10 cellular contexts compared by ENCODE assay signal in genomic region chr16:19698480-19699465, GRCh38. TPM values are rescaled to one million over a fixed set of nuclear protein-coding genes. Genes with fewer than 3 reads are reported as not detected.
DNase-seq lines count a peak whose midpoint lies in the region; ATAC-seq and TF ChIP-seq lines count a peak whose summit lies in the region.
"Had no signal": no experiment of that assay in that cellular context is flagged by ENCODE, and none has a peak within 500 bp of the region (broad histone marks: within the 10 kb centered on the region; RNA-seq: fewer than 3 reads in every experiment).

No MANE protein-coding gene starts in this region.

- peak overlapping the region; percentile 40 for H3K4me3 Mint-ChIP-seq in activated T-helper 17 cell treated with anti-CD3 and anti-CD28 coated beads, Interleukin-2, amount 50 U/mL, for 72 hours
- H3K4me3 Mint-ChIP-seq in stimulated activated naive CD8-positive, alpha-beta T cell treated with anti-CD3 and anti-CD28 coated beads, Interleukin-15, amount 100 ng/mL, for 72 hours, result no peak overlapping the region

- intact Hi-C loops in heart left ventricle (cut with DNase I), result loop anchor here in 5 of 10 donors (5.0 to 10.0 kb wide), 5 partner anchors 54 to 186 kb away; partner anchors contain the start of gene GPRC5B (in 2 of the 5)

- WGBS in heart left ventricle, 4 donors, result 71 to 81% (median 79%) methylated on average over 18 to 19 of the region's 19 CpGs

- H3K9me3 ChIP-seq in heart left ventricle, result no peaks in the 10 kb centered on the region

- H3K36me3 ChIP-seq in heart left ventricle, result peaks cover 0 to 56% (median 37%) of the 10 kb centered on the region in 9 donors

- H3K27ac Mint-ChIP-seq in activated T-helper 17 cell treated with anti-CD3 and anti-CD28 coated beads, Interleukin-2, amount 50 U/mL, for 72 hours, result peak overlapping the region; percentile 71
- peak overlapping the region in 1 of 2 donors; percentile 90 for H3K27ac Mint-ChIP-seq in stimulated activated naive CD8-positive, alpha-beta T cell treated with anti-CD3 and anti-CD28 coated beads, Interleukin-15, amount 100 ng/mL, for 72 hours

- no peaks in the 10 kb centered on the region for H3K27me3 ChIP-seq in heart left ventricle

- ATAC-seq in activated T-helper 17 cell treated with anti-CD3 and anti-CD28 coated beads, Interleukin-2, amount 50 U/mL, for 72 hours (replicated peaks), result peak; percentile 68
- ATAC-seq in heart left ventricle (peak in 2 of 4 donors; percentile 12 to 27), HG03457 (IDR thresholded peaks at IDR 0.05; ENCODE audit: unreplicated experiment) (no peak)
- peak; percentile 44 for ATAC-seq in stimulated activated naive CD8-positive, alpha-beta T cell treated with anti-CD3 and anti-CD28 coated beads, Interleukin-15, amount 100 ng/mL, for 72 hours

- H3K36me3 Mint-ChIP-seq in activated T-helper 17 cell treated with anti-CD3 and anti-CD28 coated beads, Interleukin-2, amount 50 U/mL, for 72 hours (ENCODE audit: low read depth), result peaks cover 58% of the 10 kb centered on the region

- peaks cover 29% of the 10 kb centered on the region for H3K4me1 Mint-ChIP-seq in activated T-helper 17 cell treated with anti-CD3 and anti-CD28 coated beads, Interleukin-2, amount 50 U/mL, for 72 hours
- H3K4me1 Mint-ChIP-seq in stimulated activated naive CD8-positive, alpha-beta T cell treated with anti-CD3 and anti-CD28 coated beads, Interleukin-15, amount 100 ng/mL, for 72 hours, result peaks cover 39% of the 10 kb centered on the region

- DNase-seq in activated CD4-positive, alpha-beta T cell treated with anti-CD3 and anti-CD28 coated beads for 48 hours, result peak; percentile 37
- DNase-seq in activated CD4-positive, alpha-beta T cell treated with anti-CD3 and anti-CD28 coated beads, Interleukin-2, amount 50 U/mL, for 4 hours, result no peak
- DNase-seq in heart left ventricle (no peak), NCI-H128 (lab: John Stamatoyannopoulos, UW; ENCODE audit: unreplicated experiment) (no peak), iPS-NIHi11 (ENCODE audit: low spot score) (no peak)
- no peak for DNase-seq in stimulated activated naive CD8-positive, alpha-beta T cell treated with anti-CD3 and anti-CD28 coated beads, Interleukin-15, amount 100 ng/mL, for 72 hours
- DNase-seq: effector memory CD4-positive, alpha-beta T cell; HCEC 1CT had no signal

- H3K27ac ChIP-seq in heart left ventricle, result peak overlapping the region in 10 of 12 donors; percentile 6 to 92 (median 82)

- no peak for TF ChIP-seq POLR2A in heart left ventricle (IDR thresholded peaks at IDR 0.05)

- peaks cover 18 to 66% (median 44%) of the 10 kb centered on the region in 12 donors for H3K4me1 ChIP-seq in heart left ventricle

- TF ChIP-seq CTCF in heart left ventricle (IDR thresholded peaks at IDR 0.05), result no peak

- no peaks in the 10 kb centered on the region for H3K27me3 Mint-ChIP-seq in activated T-helper 17 cell treated with anti-CD3 and anti-CD28 coated beads, Interleukin-2, amount 50 U/mL, for 72 hours
- H3K27me3 Mint-ChIP-seq in stimulated activated naive CD8-positive, alpha-beta T cell treated with anti-CD3 and anti-CD28 coated beads, Interleukin-15, amount 100 ng/mL, for 72 hours, result no peaks in the 10 kb centered on the region

- no peaks in the 10 kb centered on the region for H3K9me3 Mint-ChIP-seq in activated T-helper 17 cell treated with anti-CD3 and anti-CD28 coated beads, Interleukin-2, amount 50 U/mL, for 72 hours
- H3K9me3 Mint-ChIP-seq in stimulated activated naive CD8-positive, alpha-beta T cell treated with anti-CD3 and anti-CD28 coated beads, Interleukin-15, amount 100 ng/mL, for 72 hours, result no peaks in the 10 kb centered on the region

- no peak overlapping the region for H3K4me3 ChIP-seq in heart left ventricle

RNA-seq across cellular contexts. Expression of gene KNOP1, which starts 19.3 kb away (rescaled TPM):
- 10 to 100 TPM; 15.6 to 26.6 TPM for total RNA-seq in activated T-helper 17 cell treated with anti-CD3 and anti-CD28 coated beads, Interleukin-2, amount 50 U/mL, for 72 hours
- total RNA-seq in heart left ventricle, result 10 to 100 TPM in 1 of 9 donors, 1 to 10 TPM in 8; 6.3 to 11.5 (median 7.9) TPM
- polyA plus RNA-seq in heart left ventricle, result 10 to 100 TPM in 1 of 2 donors, 1 to 10 TPM in 1; 9.1 to 12.1 TPM

RNA-seq across cellular contexts. Expression of gene IQCK, which starts 19.3 kb away (rescaled TPM):
- 1 to 10 TPM; 1.7 to 2.9 TPM for total RNA-seq in activated T-helper 17 cell treated with anti-CD3 and anti-CD28 coated beads, Interleukin-2, amount 50 U/mL, for 72 hours
- total RNA-seq in heart left ventricle, result 10 to 100 TPM in 3 of 9 donors, 1 to 10 TPM in 6; 5.7 to 17.4 (median 9.0) TPM
- 1 to 10 TPM; 5.6 to 9.6 TPM for polyA plus RNA-seq in heart left ventricle
